ENCODE assay signal across 8 cellular contexts in the genomic region with DNA sequence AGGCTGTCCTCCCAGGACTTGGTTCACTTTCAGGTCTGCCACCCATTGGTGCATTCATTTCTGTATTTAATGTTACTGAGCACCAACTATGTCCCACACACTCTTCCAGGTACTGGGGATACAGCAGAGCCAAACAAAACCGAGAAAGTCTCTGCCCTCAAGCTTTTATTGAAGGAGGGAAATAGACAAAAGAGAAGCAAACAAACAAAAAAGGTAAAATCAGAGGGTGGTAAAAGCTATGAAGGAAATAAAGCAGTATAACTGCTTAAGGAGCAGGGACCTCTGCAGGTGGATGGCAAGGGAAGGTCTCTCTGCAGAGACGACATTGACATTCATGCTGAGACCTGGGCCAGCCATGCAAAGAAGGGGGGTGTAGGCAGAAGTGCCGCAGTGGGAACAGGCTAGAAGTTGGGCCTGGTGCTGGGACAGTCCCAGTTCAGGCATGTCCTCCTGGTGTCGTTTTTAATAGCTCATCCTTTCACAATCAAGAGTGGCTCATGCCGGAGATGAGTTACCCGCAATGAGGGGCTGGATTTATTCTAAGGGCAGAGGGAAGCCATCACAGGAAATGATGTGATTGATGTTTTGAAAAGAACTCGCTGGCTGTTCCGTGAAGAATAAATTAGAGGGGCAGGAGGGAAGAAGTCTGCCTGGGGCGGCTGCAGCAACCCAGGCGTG.
DNase-seq lines count a peak whose midpoint lies in the region; ATAC-seq, FAIRE-seq and TF ChIP-seq lines count a peak whose summit lies in the region.

No MANE protein-coding gene starts in this region.

- no peaks in the 10 kb centered on the region for H3K9me3 Mint-ChIP-seq in stimulated activated effector memory CD8-positive, alpha-beta T cell treated with anti-CD3 and anti-CD28 coated beads, Interleukin-12 subunit alpha, Interleukin-12 subunit beta, amount 100 ng/mL, for 72 hours

- peak; percentile 60 for DNase-seq in Ammon's horn (ENCODE audit: low spot score)
- DNase-seq in GM19239 (ENCODE audit: insufficient read length, low spot score): no peak
- DNase-seq in KBM-7: peak; percentile 89
- peak; percentile 96 for DNase-seq in mesenchymal stem cell
- DNase-seq in stimulated activated effector memory CD8-positive, alpha-beta T cell treated with anti-CD3 and anti-CD28 coated beads, Interleukin-12 subunit alpha, Interleukin-12 subunit beta, amount 100 ng/mL, for 72 hours (ENCODE audit: low spot score in 2 of 2): peak in 1 of 2 donors; percentile 34
- DNase-seq in NCI-H2171 treated with DMSO at 0.1 percent for 48 hours (lab: John Stamatoyannopoulos, UW): no peak

- peak overlapping the region; percentile 94 for H3K27ac Mint-ChIP-seq in stimulated activated effector memory CD8-positive, alpha-beta T cell treated with anti-CD3 and anti-CD28 coated beads, Interleukin-12 subunit alpha, Interleukin-12 subunit beta, amount 100 ng/mL, for 72 hours

- peak overlapping the region; percentile 44 to 56 for H3K14ac ChIP-seq in mesenchymal stem cell (ENCODE audit: low read length in 2 of 2)

- no peak overlapping the region for H3K4me3 ChIP-seq in mesenchymal stem cell (ENCODE audit: insufficient read depth in 1 of 2, low read depth in 1 of 2, low read length in 2 of 2)

- H3K4me3 Mint-ChIP-seq in stimulated activated effector memory CD8-positive, alpha-beta T cell treated with anti-CD3 and anti-CD28 coated beads, Interleukin-12 subunit alpha, Interleukin-12 subunit beta, amount 100 ng/mL, for 72 hours: peak overlapping the region; percentile 77

- peak overlapping the region; percentile 98 for H4K8ac ChIP-seq in mesenchymal stem cell (ENCODE audit: low read length)

- H3K9me3 ChIP-seq in mesenchymal stem cell (ENCODE audit: control insufficient read depth, low read length): no peaks in the 10 kb centered on the region

- WGBS in mesenchymal stem cell: 4% methylated on average over 10 of the region's 10 CpGs

- TF ChIP-seq CTCF in VCaP (conservative IDR thresholded peaks at IDR 0.05): no peak

- H3K27me3 ChIP-seq in mesenchymal stem cell (ENCODE audit: control insufficient read depth in 1 of 2, insufficient read depth in 1 of 2, low read length in 2 of 2): no peaks in the 10 kb centered on the region

- H3K36me3 ChIP-seq in mesenchymal stem cell (ENCODE audit: control insufficient read depth in 1 of 2, insufficient read depth in 2 of 2, low read depth in 1 of 2, low read length in 2 of 2): no peaks in the 10 kb centered on the region

- peaks cover 5% of the 10 kb centered on the region for H3K79me1 ChIP-seq in mesenchymal stem cell (replicated peaks; ENCODE audit: low read length, poor library complexity, severe bottlenecking)

- peak overlapping the region; percentile 98 for H2BK15ac ChIP-seq in mesenchymal stem cell (ENCODE audit: low read depth, poor library complexity, severe bottlenecking)

- H3K4ac ChIP-seq in mesenchymal stem cell (ENCODE audit: low read depth in 1 of 2, low read length in 2 of 2): peak overlapping the region; percentile 99 to 100

- peak overlapping the region; percentile 98 to 99 for H3K18ac ChIP-seq in mesenchymal stem cell (ENCODE audit: low read depth in 1 of 2, low read length in 2 of 2)

- H2BK12ac ChIP-seq in mesenchymal stem cell (ENCODE audit: low read length in 2 of 2): peak overlapping the region; percentile 81 to 100

- FAIRE-seq in GM19239 (lab: Jason Lieb, UNC): peak; percentile 85

- peaks cover 55% of the 10 kb centered on the region for H3K4me1 ChIP-seq in mesenchymal stem cell (ENCODE audit: control insufficient read depth, insufficient read depth, low read depth, low read length)

- H2BK5ac ChIP-seq in mesenchymal stem cell (ENCODE audit: low read depth, low read length, poor library complexity, severe bottlenecking): peak overlapping the region; percentile 97

- peak overlapping the region; percentile 2 for H2AFZ ChIP-seq in mesenchymal stem cell (ENCODE audit: low read depth, low read length)

- H2BK120ac ChIP-seq in mesenchymal stem cell (ENCODE audit: low read depth, low read length): peak overlapping the region; percentile 100

- H4K91ac ChIP-seq in mesenchymal stem cell (ENCODE audit: low read length): peak overlapping the region; percentile 98

- peak overlapping the region in 1 of 2 experiments; percentile 59 for H3K23ac ChIP-seq in mesenchymal stem cell (ENCODE audit: low read length in 2 of 2)

- peak overlapping the region; percentile 83 for H3K9ac ChIP-seq in mesenchymal stem cell (ENCODE audit: low read length)

- peak overlapping the region; percentile 86 for H2AK5ac ChIP-seq in mesenchymal stem cell (ENCODE audit: low read length, severe bottlenecking)

- peaks cover 11% of the 10 kb centered on the region for H3K36me3 Mint-ChIP-seq in stimulated activated effector memory CD8-positive, alpha-beta T cell treated with anti-CD3 and anti-CD28 coated beads, Interleukin-12 subunit alpha, Interleukin-12 subunit beta, amount 100 ng/mL, for 72 hours

- H3K27ac ChIP-seq in VCaP (peak overlapping the region; percentile 86), cingulate gyrus (ENCODE audit: low read depth, low read length) (peak overlapping the region; percentile 95), mesenchymal stem cell (ENCODE audit: low read length, poor library complexity, severe bottlenecking) (peak overlapping the region; percentile 100)

- in situ Hi-C loops in KBM-7 (cut with MboI; ENCODE audit: low pct_unique_long_range_greater_than_20kb, low sequenced_read_pairs): no loop called here

- H3K4me1 Mint-ChIP-seq in stimulated activated effector memory CD8-positive, alpha-beta T cell treated with anti-CD3 and anti-CD28 coated beads, Interleukin-12 subunit alpha, Interleukin-12 subunit beta, amount 100 ng/mL, for 72 hours: peaks cover 74% of the 10 kb centered on the region

- ATAC-seq in stimulated activated effector memory CD8-positive, alpha-beta T cell treated with anti-CD3 and anti-CD28 coated beads, Interleukin-12 subunit alpha, Interleukin-12 subunit beta, amount 100 ng/mL, for 72 hours: peak; percentile 78

- peak overlapping the region; percentile 45 for H3K4me2 ChIP-seq in mesenchymal stem cell (ENCODE audit: low read length, poor library complexity, severe bottlenecking)

Comparison
In these comparisons a context has a peak if more than half of its experiments do, and no peak if none do; other contexts are left out.
1. DNase-seq: peak in Ammon's horn (single experiment), KBM-7 (single experiment) and mesenchymal stem cell (single experiment); none in GM19239 (single experiment) and NCI-H2171 treated with DMSO at 0.1 percent for 48 hours (single experiment).
2. Peak in every context shown above with its lines, with median percentiles within 50 percentile points of each other: H3K27ac ChIP-seq.